In genomic region chr9:33159760-33160127, GRCh38 we compare ENCODE assay signal across 8 cellular contexts. TPM values are rescaled to one million over a fixed set of nuclear protein-coding genes. Genes with fewer than 3 reads are reported as not detected.
A peak's percentile ranks its signal among the peaks of the same experiment; 100 is the strongest.
DNase-seq lines count a peak whose midpoint lies in the region; ATAC-seq and TF ChIP-seq lines count a peak whose summit lies in the region.

No MANE protein-coding gene starts in this region.

- CTCF ChIA-PET in GM10248 (lab: Yijun Ruan, JAX), result interaction anchor here (0.6 to 7.5 kb wide), 5 partner anchors 9 to 66 kb away, joined by 3 to 52 read pairs (median 17); no protein-coding TSS in a partner anchor

- no peaks in the 10 kb centered on the region for H3K36me3 ChIP-seq in spleen

- H3K27me3 ChIP-seq in right cardiac atrium (ENCODE audit: control insufficient read depth, insufficient read depth) (no peaks in the 10 kb centered on the region), spleen (replicated peaks in 1 of 7) (no peaks in the 10 kb centered on the region)

- intact Hi-C loops in right cardiac atrium (cut with DNase I) (no loop called here), spleen (cut with DNase I; ENCODE audit: low total_unique reads) (no loop called here)

- H3K4me3 ChIP-seq in right cardiac atrium (ENCODE audit: low read length) (no peak overlapping the region), spleen (peak overlapping the region in 2 of 8 donors; percentile 4 to 81)

- no peak for TF ChIP-seq CTCF in spleen (IDR thresholded peaks at IDR 0.05 in 8 of 11, conservative IDR thresholded peaks at IDR 0.05 in 3 of 11)
- TF ChIP-seq CTCF in GM10248 (IDR thresholded peaks at IDR 0.05; ENCODE audit: control extremely low read depth, extremely low read depth, low read depth, missing control alignments), result no peak

- peak in 1 of 3 donors; percentile 36 for TF ChIP-seq POLR2A in spleen (IDR thresholded peaks at IDR 0.05)

- POLR2A ChIA-PET in GM10248 (lab: Yijun Ruan, JAX), result interaction anchor here (1.1 to 2.5 kb wide), 4 partner anchors 18 to 133 kb away, joined by 3 to 7 read pairs (median 6); no protein-coding TSS in a partner anchor

- 13% methylated on average over 2 of the region's 2 CpGs for WGBS in right cardiac atrium
- WGBS in spleen, 5 donors, result 0 to 3% (median 0%) methylated on average over 2 of the region's 2 CpGs

- ATAC-seq in HG02588 (IDR thresholded peaks at IDR 0.05; ENCODE audit: unreplicated experiment) (peak; percentile 27), right cardiac atrium (peak in 1 of 2 donors; percentile 12)

- peaks cover 60% of the 10 kb centered on the region for H3K4me1 ChIP-seq in right cardiac atrium (ENCODE audit: control insufficient read depth, insufficient read depth, low read length)
- H3K4me1 ChIP-seq in spleen, result peaks cover 81 to 100% (median 99%) of the 10 kb centered on the region in 6 donors

- peak; percentile 86 for DNase-seq in ELR (ENCODE audit: low read depth)
- peak; percentile 93 for DNase-seq in RPMI7951 (ENCODE audit: low read depth)
- peak; percentile 20 for DNase-seq in activated naive CD8-positive, alpha-beta T cell treated with anti-CD3 and anti-CD28 coated beads, Interleukin-2, amount 50 U/mL, for 16 hours (ENCODE audit: low read depth, low spot score)
- DNase-seq in right cardiac atrium, result peak in 2 of 3 donors; percentile 82 to 85
- DNase-seq in spleen, result peak; percentile 85
- DNase-seq in GM10248 (ENCODE audit: extremely low spot score), result no peak
- DNase-seq in COLO829 (ENCODE audit: low spot score), result no peak

- H3K9me3 ChIP-seq in right cardiac atrium (ENCODE audit: control insufficient read depth, low read length) (no peaks in the 10 kb centered on the region), spleen (no peaks in the 10 kb centered on the region)

- peak overlapping the region; percentile 98 for H3K27ac ChIP-seq in right cardiac atrium (ENCODE audit: low read length)
- peak overlapping the region; percentile 86 to 99 (median 98) for H3K27ac ChIP-seq in spleen

RNA-seq across cellular contexts. Expression of gene B4GALT1, which starts 7.4 kb away (rescaled TPM):
- 35.4 and 38.7 TPM in 2 replicates for total RNA-seq in RPMI7951 (2014; rRNA removed; shearing (Covaris generic))
- 100 to 1,000 TPM in 1 of 4 donors, 10 to 100 TPM in 3; 44.0 to 137 (median 58.3) TPM for total RNA-seq in right cardiac atrium
- polyA plus RNA-seq in right cardiac atrium, result 24.7 TPM
- 100 to 1,000 TPM in 2 of 7 donors, 10 to 100 TPM in 5; 75.1 to 111 (median 91.4) TPM for total RNA-seq in spleen
- 10 to 100 TPM; 18.1 to 29.5 (median 25.4) TPM for polyA plus RNA-seq in spleen

Comparison
In these comparisons a context has a peak if more than half of its experiments do, and no peak if none do; other contexts are left out.
1. DNase-seq: peak in ELR (single experiment), RPMI7951 (single experiment), activated naive CD8-positive, alpha-beta T cell treated with anti-CD3 and anti-CD28 coated beads, Interleukin-2, amount 50 U/mL, for 16 hours (single experiment), right cardiac atrium (2 of 3) and spleen (single experiment); none in GM10248 (single experiment) and COLO829 (single experiment).